Comparison of ENCODE assay signal across 26 cellular contexts in genomic region chr17:39138416-39139136, GRCh38. TPM values are rescaled to one million over a fixed set of nuclear protein-coding genes. Genes with fewer than 3 reads are reported as not detected.
DNase-seq lines count a peak whose midpoint lies in the region; ATAC-seq and TF ChIP-seq lines count a peak whose summit lies in the region.
"Had no signal": no experiment of that assay in that cellular context is flagged by ENCODE, and none has a peak within 500 bp of the region (broad histone marks: within the 10 kb centered on the region; RNA-seq: fewer than 3 reads in every experiment).

No MANE protein-coding gene starts in this region.

- ATAC-seq in left ventricle myocardium superior (peak; percentile 37), GM19452 (IDR thresholded peaks at IDR 0.05; ENCODE audit: unreplicated experiment) (no peak), HG02798 (IDR thresholded peaks at IDR 0.05; ENCODE audit: poor library complexity, unreplicated experiment) (no peak), HG02870 (IDR thresholded peaks at IDR 0.05; ENCODE audit: unreplicated experiment) (no peak)
- ATAC-seq: naive thymus-derived CD8-positive, alpha-beta T cell; T-cell had no signal

- in situ Hi-C loops in astrocyte of the spinal cord (cut with HindIII; ENCODE audit: low sequenced_read_pairs) = no loop called here

- intact Hi-C loops in left ventricle myocardium superior (cut with micrococcal nuclease) = no loop called here

- no peaks in the 10 kb centered on the region for H3K36me3 ChIP-seq in right atrium auricular region
- H3K36me3 ChIP-seq: HAP-1, spleen had no signal

- H3K36me3 Mint-ChIP-seq in mesothelial cell of epicardium (peaks cover 2% of the 10 kb centered on the region), nephron progenitor cell (ENCODE audit: low read depth) (no peaks in the 10 kb centered on the region)

- TF ChIP-seq CTCF in right atrium auricular region (IDR thresholded peaks at IDR 0.05) = no peak
- no peak for TF ChIP-seq CTCF in astrocyte of the spinal cord (IDR thresholded peaks at IDR 0.05; ENCODE audit: low read depth, low read length)
- no peak for TF ChIP-seq CTCF in mesothelial cell of epicardium (IDR thresholded peaks at IDR 0.05; ENCODE audit: unreplicated experiment)
- TF ChIP-seq CTCF in nephron progenitor cell (IDR thresholded peaks at IDR 0.05) = no peak

- H3K4me1 ChIP-seq in right atrium auricular region = peaks cover 0 to 4% of the 10 kb centered on the region in 2 donors
- H3K4me1 ChIP-seq: A549, HAP-1, spleen had no signal

- H3K27me3 Mint-ChIP-seq in mesothelial cell of epicardium (ENCODE audit: low read depth) (no peaks in the 10 kb centered on the region), nephron progenitor cell (ENCODE audit: low read depth, poor library complexity) (peaks cover 2% of the 10 kb centered on the region)
- H3K27me3 Mint-ChIP-seq: naive thymus-derived CD8-positive, alpha-beta T cell; T-cell had no signal

- H3K9me3 Mint-ChIP-seq in mesothelial cell of epicardium (no peaks in the 10 kb centered on the region), nephron progenitor cell (peaks cover 7% of the 10 kb centered on the region)
- H3K9me3 Mint-ChIP-seq: activated CD4-positive, alpha-beta T cell treated with anti-CD3 and anti-CD28 coated beads, Interleukin-2, amount 10 ng/mL, durations not matched to agents 24 days and 14 days had no signal

- H3K27me3 ChIP-seq in right atrium auricular region = no peaks in the 10 kb centered on the region
- H3K27me3 ChIP-seq: spleen had no signal

- peak overlapping the region in 1 of 2 donors; percentile 17 for H3K27ac ChIP-seq in right atrium auricular region
- H3K27ac ChIP-seq: A549, spleen had no signal

- H3K4me1 Mint-ChIP-seq in mesothelial cell of epicardium (peaks cover 3% of the 10 kb centered on the region), nephron progenitor cell (no peaks in the 10 kb centered on the region)
- H3K4me1 Mint-ChIP-seq: activated CD4-positive, alpha-beta T cell treated with anti-CD3 and anti-CD28 coated beads, Interleukin-2, amount 10 ng/mL, durations not matched to agents 24 days and 14 days had no signal

- H3K27ac Mint-ChIP-seq in mesothelial cell of epicardium = peak overlapping the region; percentile 66
- no peak overlapping the region for H3K27ac Mint-ChIP-seq in nephron progenitor cell
- H3K27ac Mint-ChIP-seq: activated CD4-positive, alpha-beta T cell treated with anti-CD3 and anti-CD28 coated beads, Interleukin-2, amount 10 ng/mL, durations not matched to agents 24 days and 14 days; T-cell had no signal

- H3K4me3 Mint-ChIP-seq in mesothelial cell of epicardium (no peak overlapping the region), nephron progenitor cell (no peak overlapping the region)
- H3K4me3 Mint-ChIP-seq: activated CD4-positive, alpha-beta T cell treated with anti-CD3 and anti-CD28 coated beads, Interleukin-2, amount 10 ng/mL, durations not matched to agents 24 days and 14 days; naive thymus-derived CD8-positive, alpha-beta T cell; T-cell had no signal

- H3K4me3 ChIP-seq in right atrium auricular region (no peak overlapping the region), astrocyte of the spinal cord (ENCODE audit: low read depth, low read length) (no peak overlapping the region)
- H3K4me3 ChIP-seq: A549, HAP-1, lung, spleen had no signal

- no peaks in the 10 kb centered on the region for H3K9me3 ChIP-seq in right atrium auricular region
- H3K9me3 ChIP-seq: A549 had no signal

- DNase-seq in left ventricle myocardium superior (no peak), right atrium auricular region (ENCODE audit: low spot score) (no peak), astrocyte of the spinal cord (ENCODE audit: low read depth, low spot score) (peak; percentile 1), mesothelial cell of epicardium (ENCODE audit: low spot score in 2 of 2, unreplicated experiment in 2 of 2) (no peak), nephron progenitor cell (no peak)
- DNase-seq: activated CD4-positive, alpha-beta T cell treated with anti-CD3 and anti-CD28 coated beads, Interleukin-2, amount 10 ng/mL, durations not matched to agents 24 days and 14 days; activated CD8-positive, alpha-beta memory T cell treated with anti-CD3 and anti-CD28 coated beads, Interleukin-2, amount 50 U/mL, for 4 hours; activated effector memory CD4-positive, alpha-beta T cell treated with Interleukin-2 at 50 U/mL for 16 hours; C1 segment of cervical spinal cord; effector CD8-positive, alpha-beta T cell; KG1; naive thymus-derived CD8-positive, alpha-beta T cell; NCI-H1048; NCI-H2081 treated with DMSO at 0.1 percent for 48 hours; NCI-H446 treated with DMSO at 0.1 percent for 48 hours; NK-92 treated with Interleukin-12 subunit alpha and Interleukin-12 subunit beta, amount 100 ng/mL, for 24 hours; spleen; T-cell had no signal

RNA-seq across cellular contexts. Expression of gene PLXDC1, which starts 12.9 kb away (rescaled TPM):
- total RNA-seq in left ventricle myocardium superior = 15.8 TPM
- 1 to 10 TPM; 4.6 to 9.3 TPM for total RNA-seq in right atrium auricular region
- total RNA-seq in mesothelial cell of epicardium = 15.4 to 18.6 TPM (median 17.0 TPM) in 3 replicates

RNA-seq across cellular contexts. Expression of gene ARL5C, which starts 27.4 kb away (rescaled TPM):
- not detected for total RNA-seq in left ventricle myocardium superior
- total RNA-seq in right atrium auricular region = not detected
- 0.40 TPM in 1 of 3 replicates, not detected in the others for total RNA-seq in mesothelial cell of epicardium
- total RNA-seq: activated CD4-positive, alpha-beta T cell treated with anti-CD3 and anti-CD28 coated beads, Interleukin-2, amount 10 ng/mL, durations not matched to agents 24 days and 14 days; lung; naive thymus-derived CD8-positive, alpha-beta T cell; posterior vena cava; RPMI7951; spleen had no signal

RNA-seq across cellular contexts. Expression of gene CACNB1, which starts 58.9 kb away (rescaled TPM):
- total RNA-seq in left ventricle myocardium superior (5.7 TPM), right atrium auricular region (10 to 100 TPM in 1 of 2 donors, 1 to 10 TPM in 1; 3.6 to 13.4 TPM), mesothelial cell of epicardium (19.2 to 21.6 TPM (median 19.3 TPM) in 3 replicates)
